ENCODE assay signal across 10 cellular contexts in genomic region chr5:139658501-139658927, GRCh38. TPM values are rescaled to one million over a fixed set of nuclear protein-coding genes. Genes with fewer than 3 reads are reported as not detected.
A peak's percentile ranks its signal among the peaks of the same experiment; 100 is the strongest.
DNase-seq lines count a peak whose midpoint lies in the region; ATAC-seq, FAIRE-seq and TF ChIP-seq lines count a peak whose summit lies in the region.
"Had no signal": no experiment of that assay in that cellular context is flagged by ENCODE, and none has a peak within 500 bp of the region (broad histone marks: within the 10 kb centered on the region; RNA-seq: fewer than 3 reads in every experiment).

No MANE protein-coding gene starts in this region.

- H3K27ac ChIP-seq in A549 (peak overlapping the region; percentile 87 to 98), muscle layer of duodenum (ENCODE audit: low read length) (peak overlapping the region; percentile 79)

- POLR2A ChIA-PET in A549 (lab: Yijun Ruan, JAX), result no interaction called here
- POLR2A ChIA-PET in activated CD4-positive, alpha-beta memory T cell treated with anti-CD3 and anti-CD28 coated beads, Interleukin-2, amount 10 ng/mL, durations not matched to agents 7 days and 5 days (lab: Charles Lee), result interaction anchor here (1.0 kb wide), 1 partner anchor 31 kb away, joined by 3 read pairs; no protein-coding TSS in a partner anchor

- H3K27me3 ChIP-seq in muscle layer of duodenum (ENCODE audit: low read depth, low read length), result no peaks in the 10 kb centered on the region

- no peaks in the 10 kb centered on the region for H3K36me3 ChIP-seq in muscle layer of duodenum (ENCODE audit: control insufficient read depth in 1 of 2, insufficient read depth in 2 of 2, low read length in 2 of 2)

- H3K4me2 ChIP-seq in A549, result peak overlapping the region; percentile 75

- no peak for TF ChIP-seq POLR2A in A549 (IDR thresholded peaks at IDR 0.05; ENCODE audit: low read length)

- no peak for ATAC-seq in A549
- no peak for ATAC-seq in HG03159 (IDR thresholded peaks at IDR 0.05; ENCODE audit: unreplicated experiment)
- ATAC-seq in GM19455 (IDR thresholded peaks at IDR 0.05; ENCODE audit: unreplicated experiment), result no peak
- ATAC-seq: CD8-positive, alpha-beta T cell had no signal

- no peak overlapping the region for H3K4me3 Mint-ChIP-seq in dendritic cell treated with granulocyte-macrophage colony-stimulating factor and Interleukin-4, amounts not matched to agents 40 ng/mL and 50 ng/mL, for 4 days
- no peak overlapping the region for H3K4me3 Mint-ChIP-seq in activated CD4-positive, alpha-beta memory T cell treated with anti-CD3 and anti-CD28 coated beads, Interleukin-2, amount 10 ng/mL, durations not matched to agents 7 days and 5 days

- H3K9me3 Mint-ChIP-seq in dendritic cell treated with granulocyte-macrophage colony-stimulating factor and Interleukin-4, amounts not matched to agents 40 ng/mL and 50 ng/mL, for 4 days, result no peaks in the 10 kb centered on the region
- H3K9me3 Mint-ChIP-seq in activated CD4-positive, alpha-beta memory T cell treated with anti-CD3 and anti-CD28 coated beads, Interleukin-2, amount 10 ng/mL, durations not matched to agents 7 days and 5 days, result no peaks in the 10 kb centered on the region
- H3K9me3 Mint-ChIP-seq: CD8-positive, alpha-beta T cell had no signal

- TF ChIP-seq RAD21 in A549 (conservative IDR thresholded peaks at IDR 0.05 in 1 of 2, IDR thresholded peaks at IDR 0.05 in 1 of 2) (no peak), Ishikawa (IDR thresholded peaks at IDR 0.05; ENCODE audit: low read depth) (no peak)

- 67% methylated on average over 9 of the region's 14 CpGs for WGBS in A549 (ENCODE audit: missing lambda C conversion rate)

- TF ChIP-seq CTCF in A549 (IDR thresholded peaks at IDR 0.05), result no peak

- peaks cover 8% of the 10 kb centered on the region for H3K36me3 Mint-ChIP-seq in dendritic cell treated with granulocyte-macrophage colony-stimulating factor and Interleukin-4, amounts not matched to agents 40 ng/mL and 50 ng/mL, for 4 days (ENCODE audit: low read depth)
- H3K36me3 Mint-ChIP-seq in activated CD4-positive, alpha-beta memory T cell treated with anti-CD3 and anti-CD28 coated beads, Interleukin-2, amount 10 ng/mL, durations not matched to agents 7 days and 5 days (ENCODE audit: low read depth), result no peaks in the 10 kb centered on the region
- H3K36me3 Mint-ChIP-seq: CD8-positive, alpha-beta T cell had no signal

- H3K27me3 Mint-ChIP-seq in dendritic cell treated with granulocyte-macrophage colony-stimulating factor and Interleukin-4, amounts not matched to agents 40 ng/mL and 50 ng/mL, for 4 days, result peaks cover 14% of the 10 kb centered on the region
- H3K27me3 Mint-ChIP-seq in activated CD4-positive, alpha-beta memory T cell treated with anti-CD3 and anti-CD28 coated beads, Interleukin-2, amount 10 ng/mL, durations not matched to agents 7 days and 5 days, result no peaks in the 10 kb centered on the region

- peaks cover 94% of the 10 kb centered on the region for H3K4me1 Mint-ChIP-seq in dendritic cell treated with granulocyte-macrophage colony-stimulating factor and Interleukin-4, amounts not matched to agents 40 ng/mL and 50 ng/mL, for 4 days (ENCODE audit: low read depth)
- peaks cover 2% of the 10 kb centered on the region for H3K4me1 Mint-ChIP-seq in activated CD4-positive, alpha-beta memory T cell treated with anti-CD3 and anti-CD28 coated beads, Interleukin-2, amount 10 ng/mL, durations not matched to agents 7 days and 5 days

- peak overlapping the region; percentile 41 for H3K27ac Mint-ChIP-seq in dendritic cell treated with granulocyte-macrophage colony-stimulating factor and Interleukin-4, amounts not matched to agents 40 ng/mL and 50 ng/mL, for 4 days
- no peak overlapping the region for H3K27ac Mint-ChIP-seq in activated CD4-positive, alpha-beta memory T cell treated with anti-CD3 and anti-CD28 coated beads, Interleukin-2, amount 10 ng/mL, durations not matched to agents 7 days and 5 days

- H3K4me1 ChIP-seq in A549 (peaks cover 100% of the 10 kb centered on the region), muscle layer of duodenum (ENCODE audit: control insufficient read depth in 1 of 2, insufficient read depth in 2 of 2, low read length in 2 of 2) (peaks cover 53 to 78% of the 10 kb centered on the region in 2 donors)

- CTCF ChIA-PET in A549 (lab: Yijun Ruan, JAX), result interaction anchor here (0.6 to 4.6 kb wide), 7 partner anchors 11 to 107 kb away, joined by 3 to 37 read pairs (median 7); partner anchors contain the start of gene CXXC5
- CTCF ChIA-PET in activated CD4-positive, alpha-beta memory T cell treated with anti-CD3 and anti-CD28 coated beads, Interleukin-2, amount 10 ng/mL, durations not matched to agents 7 days and 5 days (lab: Charles Lee), result interaction anchor here (1.4 kb wide), 1 partner anchor 107 kb away, joined by 3 read pairs; no protein-coding TSS in a partner anchor

- H3K9me3 ChIP-seq in A549 (no peaks in the 10 kb centered on the region), muscle layer of duodenum (ENCODE audit: control insufficient read depth in 1 of 2, low read length in 2 of 2) (no peaks in the 10 kb centered on the region)

- no peak for DNase-seq in A549 (ENCODE audit: low read depth in 1 of 2, low spot score in 1 of 2)
- no peak for DNase-seq in DMS79 treated with DMSO at 0.1 percent for 48 hours (lab: John Stamatoyannopoulos, UW)
- DNase-seq in activated CD4-positive, alpha-beta memory T cell treated with anti-CD3 and anti-CD28 coated beads, Interleukin-2, amount 10 ng/mL, durations not matched to agents 7 days and 5 days, result no peak
- DNase-seq: CD8-positive, alpha-beta T cell; hippocampal formation had no signal

- intact Hi-C loops in dendritic cell treated with granulocyte-macrophage colony-stimulating factor and Interleukin-4, amounts not matched to agents 40 ng/mL and 50 ng/mL, for 4 days (cut with micrococcal nuclease), result no loop called here

- H3K4me3 ChIP-seq in A549, result 0 out of 3 replicates have a peak overlapping the region, but pooled peaks have one; percentile 15
- no peak overlapping the region for H3K4me3 ChIP-seq in muscle layer of duodenum (ENCODE audit: low read depth in 1 of 2, low read length in 2 of 2)

- TF ChIP-seq EP300 in A549 (IDR thresholded peaks at IDR 0.05), result no peak
- TF ChIP-seq EP300 in Ishikawa (IDR thresholded peaks at IDR 0.05; ENCODE audit: borderline replicate concordance), result no peak

- FAIRE-seq in A549 (lab: Jason Lieb, UNC), result no peak

TF ChIP-seq in A549, 52 proteins besides CTCF, POLR2A, EP300 and RAD21 (continues in another document):
- TF ChIP-seq JUN (IDR thresholded peaks at IDR 0.05), result no peak
- TF ChIP-seq PHF8 (IDR thresholded peaks at IDR 0.05; ENCODE audit: borderline replicate concordance, low read depth), result no peak
- TF ChIP-seq HMGXB4 (CRISPR knock-in tag; IDR thresholded peaks at IDR 0.05; ENCODE audit: borderline replicate concordance), result no peak

TF ChIP-seq in Ishikawa, 13 proteins besides CTCF, POLR2A, EP300 and RAD21:
- TF ChIP-seq NFIC (IDR thresholded peaks at IDR 0.05) (no peak; the same call in 1 of the 2 replicates), EGR1 (IDR thresholded peaks at IDR 0.05) (peak; percentile 60; the same call in 1 of the 2 replicates), USF1 (IDR thresholded peaks at IDR 0.05) (no peak)

RNA-seq across cellular contexts. Expression of gene CXXC5, which starts 10.4 kb away (rescaled TPM):
- 16.7 and 18.1 TPM in 2 replicates for polyA plus RNA-seq in A549 (2011; rRNA removed)
- 19.5 and 34.4 TPM in 2 replicates for polyA plus RNA-seq in A549 (2012; cell fraction: cytosol; rRNA removed)
- 24.3 and 27.2 TPM in 2 replicates for polyA plus RNA-seq in A549 (2012; cell fraction: nucleus; rRNA removed)
- polyA plus RNA-seq in A549 (2017; fragmentation: RNase III; extraction: RNeasy Plus Mini Kit Qiagen cat#74134 plus additional on column Dnase treatment), result 22.5 to 32.5 TPM (median 26.1 TPM) in 3 replicates
- polyA minus RNA-seq in A549 (2011; rRNA and poly(A)+ RNA removed), result 6.9 and 12.0 TPM in 2 replicates
- total RNA-seq in activated CD4-positive, alpha-beta memory T cell treated with anti-CD3 and anti-CD28 coated beads, Interleukin-2, amount 10 ng/mL, durations not matched to agents 7 days and 5 days, result 1 to 10 TPM; 1.4 to 1.7 TPM
